ENCODE assay signal across 8 cellular contexts in the genomic region with DNA sequence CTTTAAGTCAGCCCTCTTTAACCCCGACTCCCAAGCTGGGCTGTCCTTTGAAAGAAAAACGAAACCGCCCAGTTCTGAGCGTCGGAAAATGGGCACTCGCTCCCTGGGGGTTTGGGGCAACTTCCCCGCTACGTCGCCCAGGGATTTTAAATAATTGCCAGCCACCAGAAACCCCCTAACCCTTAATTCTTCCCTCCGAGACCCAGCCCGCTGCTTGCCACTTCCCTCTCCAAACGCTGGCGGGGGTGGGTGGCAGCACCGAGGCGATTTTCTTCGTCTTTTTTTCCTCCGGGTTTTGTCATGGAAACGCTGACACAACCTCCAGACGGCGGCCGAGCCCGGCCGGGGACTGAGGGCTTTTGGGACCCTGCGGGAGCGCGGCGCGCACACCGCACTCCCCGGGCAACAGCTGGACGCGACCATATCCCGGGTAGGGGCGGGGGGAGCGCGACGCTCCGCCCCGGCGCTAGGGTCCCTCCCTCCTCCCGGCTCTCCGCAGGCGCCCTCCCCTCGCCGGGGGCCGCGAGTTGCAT. TPM values are rescaled to one million over a fixed set of nuclear protein-coding genes. Genes with fewer than 3 reads are reported as not detected.
A peak's percentile ranks its signal among the peaks of the same experiment; 100 is the strongest.
DNase-seq lines count a peak whose midpoint lies in the region; ATAC-seq and TF ChIP-seq lines count a peak whose summit lies in the region.

Gene CHST11 (plus strand): TSS at position 532 of the 533 bp plus-strand sequence.

- no peak within 1 kb of the TSS for H4K91ac ChIP-seq in IMR-90 (ENCODE audit: insufficient read depth, low read depth, low read length)

- peak within 1 kb of the TSS; percentile 95 for H3K4me3 Mint-ChIP-seq in Calu3 (ENCODE audit: low read depth, unreplicated experiment)

- H3K4me1 ChIP-seq in IMR-90 (ENCODE audit: control insufficient read depth, insufficient read depth, low read length) (peaks cover 2% of the 10 kb centered on the region; the same call in 1 of the 2 replicates), Panc1 (ENCODE audit: control insufficient read depth, insufficient read depth, low read length) (peaks cover 11% of the 10 kb centered on the region), esophagus squamous epithelium (peaks cover 0 to 69% (median 21%) of the 10 kb centered on the region in 3 donors), muscle layer of colon (ENCODE audit: insufficient read depth, low read length) (peaks cover 11% of the 10 kb centered on the region)

- H3K36me3 ChIP-seq in IMR-90 (ENCODE audit: control insufficient read depth, insufficient read depth, low read length) (no peaks in the 10 kb centered on the region), Panc1 (ENCODE audit: control insufficient read depth, insufficient read depth, low read length) (no peaks in the 10 kb centered on the region), esophagus squamous epithelium (no peaks in the 10 kb centered on the region), muscle layer of colon (ENCODE audit: insufficient read depth, low read length) (no peaks in the 10 kb centered on the region)

- H3K27me3 ChIP-seq in IMR-90 (ENCODE audit: control insufficient read depth, insufficient read depth, low read length) (peaks cover 18% of the 10 kb centered on the region), Panc1 (ENCODE audit: control insufficient read depth, insufficient read depth, low read length) (peaks cover 6% of the 10 kb centered on the region; the same call in 1 of the 2 replicates), esophagus squamous epithelium (no peaks in the 10 kb centered on the region), muscle layer of colon (ENCODE audit: control insufficient read depth in 1 of 2, insufficient read depth in 2 of 2, low read length in 2 of 2) (no peaks in the 10 kb centered on the region)

- H3K4me1 Mint-ChIP-seq in Calu3 (ENCODE audit: low read depth, unreplicated experiment) = peaks cover 7% of the 10 kb centered on the region

- dilution Hi-C loops in IMR-90 (cut with HindIII; ENCODE audit: low sequenced_read_pairs, unreplicated experiment) = no loop called here

- DNase-seq in Calu3 (peak; percentile 66), IMR-90 (peak; percentile 79), Panc1 (ENCODE audit: low read depth, low spot score) (no peak), esophagus squamous epithelium (lab: John Stamatoyannopoulos, UW) (peak; percentile 18)
- DNase-seq in activated T-cell treated with anti-CD3 and anti-CD28 coated beads, Interleukin-2, amount 50 U/mL, for 48 hours = peak; percentile 82 to 87
- DNase-seq in stimulated activated CD8-positive, alpha-beta memory T cell treated with anti-CD3 and anti-CD28 coated beads, Interleukin-7, amount 100 ng/mL, for 24 hours (ENCODE audit: low read depth) = peak; percentile 50

- H3K18ac ChIP-seq in IMR-90 (ENCODE audit: low read depth, low read length) = no peak within 1 kb of the TSS

- peak within 1 kb of the TSS; percentile 69 for H3K4me3 ChIP-seq in IMR-90 (ENCODE audit: insufficient read depth, low read depth, low read length)
- H3K4me3 ChIP-seq in Panc1 (ENCODE audit: low read depth in 2 of 2, low read length in 2 of 2) = peak within 1 kb of the TSS; percentile 55 to 61
- H3K4me3 ChIP-seq in esophagus squamous epithelium = peak within 1 kb of the TSS; percentile 62 to 91 (median 74)
- peak within 1 kb of the TSS; percentile 66 to 96 for H3K4me3 ChIP-seq in muscle layer of colon (ENCODE audit: low read depth in 1 of 2, low read length in 2 of 2)

- H3K27ac ChIP-seq in IMR-90 (ENCODE audit: insufficient read depth, low read length) = no peak within 1 kb of the TSS
- H3K27ac ChIP-seq in Panc1 (ENCODE audit: low read length) = peak within 1 kb of the TSS; percentile 78
- H3K27ac ChIP-seq in esophagus squamous epithelium = peak within 1 kb of the TSS; percentile 65 to 92 (median 80)
- peak within 1 kb of the TSS; percentile 59 for H3K27ac ChIP-seq in muscle layer of colon (ENCODE audit: low read depth, low read length)

- POLR2A ChIA-PET in IMR-90 (lab: Charles Lee; ENCODE audit: unreplicated experiment) (no interaction called here), Panc1 (lab: Charles Lee) (no interaction called here)

- peak within 1 kb of the TSS; percentile 20; the same call in 1 of the 2 replicates for H2BK120ac ChIP-seq in IMR-90 (ENCODE audit: low read depth, low read length)

- H3K27me3 Mint-ChIP-seq in Calu3 (ENCODE audit: unreplicated experiment) = peaks cover 85% of the 10 kb centered on the region

- whole genome bisulfite sequencing in IMR-90 (ENCODE audit: extremely low coverage in 2 of 2, insufficient read length in 1 of 2), 2 experiments = 1% methylated on average over 15 of the region's 47 CpGs; no CpG with 5 or more reads in 1 of the 2 experiments
- 1% methylated on average over 11 to 18 of the region's 47 CpGs for WGBS in esophagus squamous epithelium, 2 donors

- H3K9me3 Mint-ChIP-seq in Calu3 (ENCODE audit: low read depth, unreplicated experiment) = no peaks in the 10 kb centered on the region

- in situ Hi-C loops in IMR-90 (cut with MboI; ENCODE audit: low sequenced_read_pairs) = no loop called here
- in situ Hi-C loops in Panc1 (cut with HindIII; ENCODE audit: low pct_unique_long_range_greater_than_20kb, low sequenced_read_pairs) = no loop called here

- peaks cover 0 to 6% of the 10 kb centered on the region in 2 experiments; a peak in 1 of 4 replicates for H3K79me1 ChIP-seq in IMR-90 (ENCODE audit: low read depth in 1 of 2, low read length in 2 of 2)

- ATAC-seq in GM21447 (IDR thresholded peaks at IDR 0.05; ENCODE audit: unreplicated experiment) (peak; percentile 56), IMR-90 (ENCODE audit: low read depth) (peak; percentile 95), Panc1 (peak; percentile 88)

- BruUV-seq in Calu3 (replicated peaks; lab: Mats Ljungman, UMichigan) (no TSS peak), IMR-90 (replicated peaks; lab: Mats Ljungman, UMichigan) (no TSS peak), Panc1 (replicated peaks; lab: Mats Ljungman, UMichigan) (no TSS peak)

- no peak within 1 kb of the TSS for H3K4ac ChIP-seq in IMR-90 (ENCODE audit: low read depth, low read length)

- H2BK5ac ChIP-seq in IMR-90 (ENCODE audit: low read depth, low read length, poor library complexity, severe bottlenecking) = no peak within 1 kb of the TSS

- no peak within 1 kb of the TSS for H2AK9ac ChIP-seq in IMR-90 (replicated peaks; ENCODE audit: low read depth, low read length, poor library complexity)

- TF ChIP-seq RAD21 in IMR-90 (IDR thresholded peaks at IDR 0.05; ENCODE audit: low read length) = no peak

- H4K8ac ChIP-seq in IMR-90 (ENCODE audit: low read depth in 2 of 2, low read length in 2 of 2) = peak within 1 kb of the TSS in 1 of 2 experiments; percentile 12; a peak in 1 of 4 replicates

- peak within 1 kb of the TSS; percentile 57 for H3K9ac ChIP-seq in IMR-90 (ENCODE audit: low read depth, low read length)
- peak within 1 kb of the TSS; percentile 47 for H3K9ac ChIP-seq in muscle layer of colon (ENCODE audit: low read length)

- H3K9me3 ChIP-seq in IMR-90 (ENCODE audit: control insufficient read depth, insufficient read depth, low read length) = no peaks in the 10 kb centered on the region
- H3K9me3 ChIP-seq in Panc1 (ENCODE audit: control insufficient read depth, insufficient read depth, low read depth, low read length) = no peaks in the 10 kb centered on the region
- H3K9me3 ChIP-seq in esophagus squamous epithelium = no peaks in the 10 kb centered on the region
- H3K9me3 ChIP-seq in muscle layer of colon (ENCODE audit: low read length) = no peaks in the 10 kb centered on the region

- H2AK5ac ChIP-seq in IMR-90 (ENCODE audit: low read depth, low read length) = no peak within 1 kb of the TSS

- no peak within 1 kb of the TSS for H3K56ac ChIP-seq in IMR-90 (ENCODE audit: extremely low read depth, insufficient read depth, low read length)

- no peak within 1 kb of the TSS for H4K5ac ChIP-seq in IMR-90 (ENCODE audit: low read depth, low read length)

- TF ChIP-seq CTCF in Calu3 (IDR thresholded peaks at IDR 0.05; ENCODE audit: unreplicated experiment) (no peak), IMR-90 (conservative IDR thresholded peaks at IDR 0.05; ENCODE audit: low read depth, low read length) (peak; percentile 18; the same call in 1 of the 2 replicates), Panc1 (IDR thresholded peaks at IDR 0.05) (peak; percentile 5; the same call in 1 of the 2 replicates), esophagus squamous epithelium (IDR thresholded peaks at IDR 0.05) (peak in 3 of 6 experiments; percentile 27 to 41 (median 36))

- peak within 1 kb of the TSS; percentile 55 for H3K27ac Mint-ChIP-seq in Calu3 (ENCODE audit: unreplicated experiment)

- intact Hi-C loops in Calu3 (cut with micrococcal nuclease; ENCODE audit: unreplicated experiment) = no loop called here
- intact Hi-C loops in IMR-90 (cut with micrococcal nuclease) = loop anchor here (2.0 kb wide), 1 partner anchor 420 kb away; no protein-coding TSS in a partner anchor
- intact Hi-C loops in Panc1 (cut with micrococcal nuclease; ENCODE audit: unreplicated experiment) = no loop called here
- intact Hi-C loops in esophagus squamous epithelium (cut with DNase I) = no loop called here

- TF ChIP-seq POLR2A in IMR-90 (IDR thresholded peaks at IDR 0.05; ENCODE audit: low read depth, low read length) = peak; percentile 30; the same call in 1 of the 2 replicates
- no peak for TF ChIP-seq POLR2A in esophagus squamous epithelium (IDR thresholded peaks at IDR 0.05)

- peak within 1 kb of the TSS; percentile 88 for H3K4me2 ChIP-seq in IMR-90 (ENCODE audit: low read depth, low read length)

- H3K36me3 Mint-ChIP-seq in Calu3 (ENCODE audit: insufficient read depth, unreplicated experiment) = peaks cover 20% of the 10 kb centered on the region

- H2BK15ac ChIP-seq in IMR-90 (ENCODE audit: low read depth, low read length) = no peak within 1 kb of the TSS

- H2AFZ ChIP-seq in IMR-90 (replicated peaks; ENCODE audit: low read length, poor library complexity) = peak within 1 kb of the TSS; percentile 92

- no peaks in the 10 kb centered on the region for H4K20me1 ChIP-seq in IMR-90 (ENCODE audit: insufficient read depth, low read length)

- peaks cover 7% of the 10 kb centered on the region for H3K9me1 ChIP-seq in IMR-90 (ENCODE audit: insufficient read depth, low read length)

- H3K23ac ChIP-seq in IMR-90 (ENCODE audit: low read depth, low read length) = peak within 1 kb of the TSS; percentile 36; the same call in 1 of the 2 replicates

- CTCF ChIA-PET in Calu3 (lab: Charles Lee) (interaction anchor here (1.8 kb wide), 1 partner anchor 74 kb away, joined by 7 read pairs; no protein-coding TSS in a partner anchor), IMR-90 (lab: Yijun Ruan, JAX) (interaction anchor here (1.5 kb wide), 1 partner anchor 75 kb away, joined by 4 read pairs; no protein-coding TSS in a partner anchor), Panc1 (lab: Charles Lee) (interaction anchor here (0.6 kb wide), 1 partner anchor 69 kb away, joined by 3 read pairs; no protein-coding TSS in a partner anchor)

- no peak within 1 kb of the TSS for H3K14ac ChIP-seq in IMR-90 (replicated peaks; ENCODE audit: low read depth, low read length)

- no peak within 1 kb of the TSS for H2BK20ac ChIP-seq in IMR-90 (ENCODE audit: low read depth, low read length)

RNA-seq across cellular contexts. Expression of gene CHST11, which starts in this region (rescaled TPM):
- 1.1 and 1.4 TPM in 2 replicates for total RNA-seq in Calu3 (2022)
- total RNA-seq in IMR-90 (2012; rRNA removed) = 1.4 TPM in 2 replicates
- polyA plus RNA-seq in IMR-90 (2012; rRNA removed) = 2.7 and 4.3 TPM in 2 replicates
- polyA plus RNA-seq in IMR-90 (2012; cell fraction: cytosol; rRNA removed) = 2.5 and 2.8 TPM in 2 replicates
- polyA plus RNA-seq in IMR-90 (2012; cell fraction: nucleus; rRNA removed; ENCODE audit: low replicate concordance) = 0.69 and 1.6 TPM in 2 replicates
- total RNA-seq in Panc1 (2021; ENCODE audit: unreplicated experiment) = 11.4 TPM
- 9.5 TPM for polyA plus RNA-seq in Panc1 (2012; ENCODE audit: insufficient read length)
- total RNA-seq in esophagus squamous epithelium = 10 to 100 TPM in 2 of 4 donors, 1 to 10 TPM in 2; 6.3 to 12.6 (median 10.3) TPM
